ENCODE assay signal across 10 cellular contexts in the genomic region with DNA sequence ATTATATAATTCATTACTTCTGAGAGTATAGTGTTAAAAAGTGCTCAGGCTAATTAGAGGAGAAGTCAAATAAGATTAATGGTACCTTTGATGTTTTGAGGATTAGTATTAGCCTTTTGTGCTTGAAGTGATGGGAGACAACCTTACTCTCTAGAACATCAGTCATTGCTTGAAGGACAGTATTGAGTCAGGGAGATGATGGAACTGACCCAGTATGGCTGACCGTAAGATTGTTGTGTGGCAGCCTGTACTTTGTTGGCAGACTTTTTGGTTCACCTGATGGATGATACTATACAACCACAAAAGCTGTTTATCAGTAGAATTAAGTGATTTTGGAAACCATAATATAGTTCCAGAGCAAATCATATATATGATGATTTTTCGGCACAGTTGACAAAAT. TPM values are rescaled to one million over a fixed set of nuclear protein-coding genes. Genes with fewer than 3 reads are reported as not detected.
A peak's percentile ranks its signal among the peaks of the same experiment; 100 is the strongest.
DNase-seq lines count a peak whose midpoint lies in the region; ATAC-seq and TF ChIP-seq lines count a peak whose summit lies in the region.
"Had no signal": no experiment of that assay in that cellular context is flagged by ENCODE, and none has a peak within 500 bp of the region (broad histone marks: within the 10 kb centered on the region; RNA-seq: fewer than 3 reads in every experiment).

No MANE protein-coding gene starts in this region.

- H3K9me3 Mint-ChIP-seq in activated T-cell treated with anti-CD3 and anti-CD28 coated beads, Interleukin-2, amount 50 U/mL, for 24 hours = no peaks in the 10 kb centered on the region
- H3K9me3 Mint-ChIP-seq in central memory CD8-positive, alpha-beta T cell = no peaks in the 10 kb centered on the region

- H3K27me3 Mint-ChIP-seq in activated T-cell treated with anti-CD3 and anti-CD28 coated beads, Interleukin-2, amount 50 U/mL, for 24 hours = peaks cover 41% of the 10 kb centered on the region
- no peaks in the 10 kb centered on the region for H3K27me3 Mint-ChIP-seq in central memory CD8-positive, alpha-beta T cell

- H3K4me1 Mint-ChIP-seq in activated T-cell treated with anti-CD3 and anti-CD28 coated beads, Interleukin-2, amount 50 U/mL, for 24 hours (ENCODE audit: low read depth) = peaks cover 70% of the 10 kb centered on the region
- peaks cover 42% of the 10 kb centered on the region for H3K4me1 Mint-ChIP-seq in central memory CD8-positive, alpha-beta T cell

- H3K4me1 ChIP-seq in RWPE2 (ENCODE audit: insufficient read depth, poor library complexity, severe bottlenecking) (peaks cover 30% of the 10 kb centered on the region), skeletal muscle satellite cell (ENCODE audit: control insufficient read depth, insufficient read depth, low read length) (peaks cover 32% of the 10 kb centered on the region), A673 (ENCODE audit: insufficient read depth, low read length, poor library complexity, severe bottlenecking) (peaks cover 18% of the 10 kb centered on the region)

- ATAC-seq in RWPE2 (ENCODE audit: low read depth) (no peak), GM21528 (IDR thresholded peaks at IDR 0.05; ENCODE audit: low FRiP score, unreplicated experiment) (no peak)
- ATAC-seq in central memory CD8-positive, alpha-beta T cell (replicated peaks; ENCODE audit: extremely low read depth, poor library complexity, severe bottlenecking) = no peak

- H3K27me3 ChIP-seq in RWPE2 (ENCODE audit: insufficient read depth, poor library complexity, severe bottlenecking) (no peaks in the 10 kb centered on the region), skeletal muscle satellite cell (ENCODE audit: control insufficient read depth, insufficient read depth, low read length) (no peaks in the 10 kb centered on the region), A673 (replicated peaks; ENCODE audit: insufficient read depth, low read depth, low read length, poor library complexity) (no peaks in the 10 kb centered on the region)
- H3K27me3 ChIP-seq: upper lobe of left lung had no signal

- no peak for DNase-seq in activated T-cell treated with anti-CD3 and anti-CD28 coated beads, Interleukin-2, amount 50 U/mL, for 24 hours
- DNase-seq in activated T-cell treated with anti-CD3 and anti-CD28 coated beads, Interleukin-2, amount 50 U/mL, for 48 hours = no peak
- no peak for DNase-seq in RWPE2 (ENCODE audit: low spot score)
- DNase-seq in central memory CD8-positive, alpha-beta T cell (ENCODE audit: low spot score in 2 of 2) = no peak
- no peak for DNase-seq in A673 (ENCODE audit: low spot score)
- no peak for DNase-seq in COLO829 (ENCODE audit: low spot score)
- DNase-seq: aorta, upper lobe of left lung had no signal

- H3K9me3 ChIP-seq in RWPE2 (ENCODE audit: severe bottlenecking) (no peaks in the 10 kb centered on the region), skeletal muscle satellite cell (replicated peaks; ENCODE audit: low read length) (no peaks in the 10 kb centered on the region), A673 (ENCODE audit: low read depth, low read length, poor library complexity, severe bottlenecking) (no peaks in the 10 kb centered on the region)
- H3K9me3 ChIP-seq: upper lobe of left lung had no signal

- peaks cover 64% of the 10 kb centered on the region for H3K36me3 ChIP-seq in RWPE2 (ENCODE audit: low read depth)
- peaks cover 21% of the 10 kb centered on the region for H3K36me3 ChIP-seq in skeletal muscle satellite cell (ENCODE audit: insufficient read depth, low read length)
- peaks cover 50% of the 10 kb centered on the region for H3K36me3 ChIP-seq in A673 (ENCODE audit: insufficient read depth, low read length, poor library complexity, severe bottlenecking)

- H3K4me2 ChIP-seq in skeletal muscle satellite cell (ENCODE audit: low read length) = peak overlapping the region; percentile 50

- H3K4me3 ChIP-seq in RWPE2 (ENCODE audit: severe bottlenecking) (no peak overlapping the region), skeletal muscle satellite cell (ENCODE audit: low read length) (no peak overlapping the region), A673 (ENCODE audit: low read depth, low read length, poor library complexity, severe bottlenecking) (no peak overlapping the region)
- H3K4me3 ChIP-seq: upper lobe of left lung had no signal

- H3K36me3 Mint-ChIP-seq in activated T-cell treated with anti-CD3 and anti-CD28 coated beads, Interleukin-2, amount 50 U/mL, for 24 hours (ENCODE audit: low read depth) = peaks cover 92% of the 10 kb centered on the region
- peaks cover 63% of the 10 kb centered on the region for H3K36me3 Mint-ChIP-seq in central memory CD8-positive, alpha-beta T cell (ENCODE audit: insufficient read depth)

- H3K27ac Mint-ChIP-seq in activated T-cell treated with anti-CD3 and anti-CD28 coated beads, Interleukin-2, amount 50 U/mL, for 24 hours = peak overlapping the region; percentile 93
- peak overlapping the region; percentile 59 for H3K27ac Mint-ChIP-seq in central memory CD8-positive, alpha-beta T cell (ENCODE audit: low read depth)

- peak overlapping the region; percentile 89 for H3K4me3 Mint-ChIP-seq in activated T-cell treated with anti-CD3 and anti-CD28 coated beads, Interleukin-2, amount 50 U/mL, for 24 hours
- H3K4me3 Mint-ChIP-seq in central memory CD8-positive, alpha-beta T cell = peak overlapping the region; percentile 71

- H3K9ac ChIP-seq in skeletal muscle satellite cell (ENCODE audit: low read depth, low read length) = no peak overlapping the region

- intact Hi-C loops in A673 (cut with micrococcal nuclease; ENCODE audit: unreplicated experiment) = no loop called here

- TF ChIP-seq CTCF in RWPE2 (IDR thresholded peaks at IDR 0.05; ENCODE audit: poor library complexity, severe bottlenecking) = no peak
- no peak for TF ChIP-seq CTCF in A673 (conservative IDR thresholded peaks at IDR 0.05; ENCODE audit: low read depth, low read length)

- CTCF ChIA-PET in A673 (lab: Charles Lee) = no interaction called here

- POLR2A ChIA-PET in A673 (lab: Charles Lee; ENCODE audit: low non-redundant PET) = no interaction called here

- peak overlapping the region; percentile 72 for H3K27ac ChIP-seq in RWPE2 (ENCODE audit: poor library complexity, severe bottlenecking)
- no peak overlapping the region for H3K27ac ChIP-seq in A673 (ENCODE audit: low read depth, low read length, poor library complexity, severe bottlenecking)

- no TSS peak for BruUV-seq in A673 (replicated peaks; lab: Mats Ljungman, UMichigan)

RNA-seq across cellular contexts. Expression of gene OGT, which starts 9.9 kb away (rescaled TPM):
- total RNA-seq in skeletal muscle satellite cell (2012; rRNA removed) = 92.2 and 94.6 TPM in 2 replicates
- 130 and 150 TPM in 2 replicates for total RNA-seq in A673 (2021)

RNA-seq across cellular contexts. Expression of gene GCNA, which starts 35.4 kb away (rescaled TPM):
- total RNA-seq in skeletal muscle satellite cell (2012; rRNA removed) = 2.0 TPM in 2 replicates
- 1.8 and 3.0 TPM in 2 replicates for total RNA-seq in A673 (2021)
